Comparison of ENCODE assay signal across 25 cellular contexts in the genomic region with DNA sequence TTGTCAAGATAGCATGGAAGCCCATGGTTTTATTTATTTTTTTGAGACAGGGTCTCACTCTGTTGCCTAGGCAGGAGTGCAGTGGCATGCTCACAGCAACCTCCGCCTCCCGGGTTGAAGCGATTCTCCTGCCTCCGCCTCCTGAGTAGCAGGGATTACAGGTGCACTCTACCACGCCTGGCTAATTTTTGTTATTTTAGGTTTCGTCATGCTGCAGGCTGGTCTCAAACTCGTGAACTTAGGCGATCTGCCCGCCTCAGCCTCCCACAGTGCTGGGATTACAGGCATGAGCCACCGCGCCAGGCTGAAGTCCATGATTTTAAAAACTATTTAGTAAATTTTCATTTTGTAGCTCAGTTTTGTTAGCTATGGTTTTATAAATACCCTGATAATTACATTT. TPM values are rescaled to one million over a fixed set of nuclear protein-coding genes. Genes with fewer than 3 reads are reported as not detected.
"Had no signal": no experiment of that assay in that cellular context is flagged by ENCODE, and none has a peak within 500 bp of the region (broad histone marks: within the 10 kb centered on the region; RNA-seq: fewer than 3 reads in every experiment).

No MANE protein-coding gene starts in this region.

- DNase-seq: stimulated activated CD4-positive, alpha-beta T cell treated with anti-CD3 and anti-CD28 coated beads, Interleukin-2, amount 100 ng/mL, for 48 hours; stimulated activated CD4-positive, alpha-beta T cell treated with anti-CD3 and anti-CD28 coated beads, Interleukin-4, amount 100 ng/mL, for 1 hour; stimulated activated CD4-positive, alpha-beta T cell treated with anti-CD3 and anti-CD28 coated beads, Interleukin-4, amount 100 ng/mL, for 24 hours; stimulated activated CD4-positive, alpha-beta T cell treated with anti-CD3 and anti-CD28 coated beads, Interleukin-4, amount 100 ng/mL, for 4 hours; stimulated activated CD8-positive, alpha-beta memory T cell treated with anti-CD3 and anti-CD28 coated beads, Interleukin-4, amount 100 ng/mL, for 48 hours; stimulated activated naive B cell treated with anti-CD40 and anti-IgM and Interleukin-4, amounts not matched to agents 10 μg/mL and 1 μg/mL and 100 μg/mL, for 72 hours; stimulated activated naive CD4-positive, alpha-beta T cell; stimulated activated naive CD4-positive, alpha-beta T cell treated with Interleukin-2 at 50 U/mL for 16 hours; stimulated activated naive CD8-positive, alpha-beta T cell treated with anti-CD3 and anti-CD28 coated beads, Interleukin-15, amount 100 ng/mL, for 72 hours; stimulated activated naive CD8-positive, alpha-beta T cell treated with anti-CD3 and anti-CD28 coated beads, Interleukin-15, Interleukin-2, amounts not matched to agents 100 U/mL and 50 U/mL, for 24 hours; stomach; testis; tibial artery; transverse colon; upper lobe of left lung; upper lobe of right lung; uterus had no signal

- H3K27me3 ChIP-seq: stomach, suprapubic skin, testis, thyroid gland, tibial artery, tibial nerve, transverse colon, upper lobe of left lung, upper lobe of right lung, uterus, vagina had no signal

- ATAC-seq: stimulated activated effector memory CD8-positive, alpha-beta T cell treated with anti-CD3 and anti-CD28 coated beads, Interleukin-12 subunit alpha, Interleukin-12 subunit beta, amount 100 ng/mL, for 72 hours; stimulated activated memory B cell treated with anti-CD40 and anti-IgM and Interleukin-4, amounts not matched to agents 10 μg/mL and 1 μg/mL and 100 μg/mL, for 72 hours; stimulated activated naive B cell treated with anti-CD40 and anti-IgM and Interleukin-4, amounts not matched to agents 10 μg/mL and 1 μg/mL and 100 μg/mL, for 72 hours; stimulated activated naive CD8-positive, alpha-beta T cell treated with anti-CD3 and anti-CD28 coated beads, Interleukin-15, amount 100 ng/mL, for 72 hours; stimulated activated naive CD8-positive, alpha-beta T cell treated with anti-CD3 and anti-CD28 coated beads, Interleukin-15, Interleukin-2, amounts not matched to agents 100 U/mL and 50 U/mL, for 24 hours; upper lobe of right lung had no signal

- H3K27ac ChIP-seq: stomach, suprapubic skin, testis, thoracic aorta, thyroid gland, tibial artery, tibial nerve, transverse colon, upper lobe of left lung, upper lobe of right lung, uterus, vagina had no signal

- FAIRE-seq: urothelium cell line had no signal

RNA-seq across cellular contexts. Expression of a gene that starts 38.3 kb away (rescaled TPM):
- total RNA-seq: vagina had no signal
